In genomic region chr4:108264693-108265092, GRCh38 we compare ENCODE assay signal across 22 cellular contexts.
"Had no signal": no experiment of that assay in that cellular context is flagged by ENCODE, and none has a peak within 500 bp of the region (broad histone marks: within the 10 kb centered on the region; RNA-seq: fewer than 3 reads in every experiment).

No MANE protein-coding gene starts in this region.

- DNase-seq: islet precursor cell; left ventricle myocardium inferior; mesendoderm; naive B cell; natural killer cell; nephron progenitor cell; occipital lobe; retina; right cardiac atrium; stimulated activated CD4-positive, alpha-beta T cell treated with anti-CD3 and anti-CD28 coated beads, Interleukin-12 subunit alpha, Interleukin-12 subunit beta, amount 100 ng/mL, for 4 hours; stimulated activated CD4-positive, alpha-beta T cell treated with anti-CD3 and anti-CD28 coated beads, Interleukin-4, amount 100 ng/mL, for 24 hours; stimulated activated naive CD4-positive, alpha-beta T cell; substantia nigra; uterus had no signal

- H3K79me2 ChIP-seq: hepatocyte had no signal

- ATAC-seq: natural killer cell; right cardiac atrium; sciatic nerve; stimulated activated effector memory CD8-positive, alpha-beta T cell treated with anti-CD3 and anti-CD28 coated beads, Interleukin-12 subunit alpha, Interleukin-12 subunit beta, amount 100 ng/mL, for 72 hours had no signal

- H3K9me3 ChIP-seq: left ventricle myocardium inferior, neutrophil, tibial nerve, uterus had no signal

- H3K27ac ChIP-seq: hepatocyte, left ventricle myocardium inferior, neural progenitor cell, neutrophil, skin epidermis, tibial nerve, uterus had no signal

- H3K36me3 ChIP-seq: left ventricle myocardium inferior, neural progenitor cell, neutrophil, tibial nerve, uterus had no signal

- H3K4me1 ChIP-seq: left ventricle myocardium inferior, tibial nerve, uterus had no signal

- H3K4me3 ChIP-seq: hepatocyte, left ventricle myocardium inferior, lung, neural progenitor cell, skin epidermis, tibial nerve, uterus had no signal

- H2AFZ ChIP-seq: hepatocyte, neural progenitor cell had no signal

- H3K27me3 ChIP-seq: hepatocyte, neural progenitor cell, neutrophil, tibial nerve, uterus had no signal

- H3K4me2 ChIP-seq: hepatocyte, neural progenitor cell had no signal
